ENCODE assay signal across 29 cellular contexts in genomic region chr5:125521289-125521688, GRCh38.
DNase-seq lines count a peak whose midpoint lies in the region; ATAC-seq and TF ChIP-seq lines count a peak whose summit lies in the region.
"Had no signal": no experiment of that assay in that cellular context is flagged by ENCODE, and none has a peak within 500 bp of the region (broad histone marks: within the 10 kb centered on the region; RNA-seq: fewer than 3 reads in every experiment).

No MANE protein-coding gene starts in this region.

- TF ChIP-seq POLR2A in erythroblast (IDR thresholded peaks at IDR 0.05; ENCODE audit: low read length) = no peak

- H3K9me3 ChIP-seq in HEK293 (ENCODE audit: control insufficient read depth, insufficient read depth, low read depth, low read length) = no peaks in the 10 kb centered on the region
- H3K9me3 ChIP-seq in Panc1 (ENCODE audit: control insufficient read depth, insufficient read depth, low read depth, low read length) = 0 out of 2 replicates have a peak, but pooled peaks cover 4% of the 10 kb centered on the region
- H3K9me3 ChIP-seq: A549; BE2C; BLaER1; BLaER1 treated with 17β-estradiol and CSF1 and Interleukin-3, amounts not matched to agents 10 nM and 100 nM; Caco-2 had no signal

- in situ Hi-C loops in Panc1 (cut with HindIII; ENCODE audit: low pct_unique_long_range_greater_than_20kb, low sequenced_read_pairs) = no loop called here

- H3K4me1 ChIP-seq in HEK293 (ENCODE audit: control insufficient read depth, insufficient read depth, low read length) (no peaks in the 10 kb centered on the region), Panc1 (ENCODE audit: control insufficient read depth, insufficient read depth, low read length) (no peaks in the 10 kb centered on the region)
- H3K4me1 ChIP-seq: A549; BLaER1; BLaER1 treated with 17β-estradiol and CSF1 and Interleukin-3, amounts not matched to agents 10 nM and 100 nM; Caco-2 had no signal

- intact Hi-C loops in Panc1 (cut with micrococcal nuclease; ENCODE audit: unreplicated experiment) = no loop called here

- H3K4me3 ChIP-seq in HEK293 (ENCODE audit: low read depth, low read length) (no peak overlapping the region), Panc1 (ENCODE audit: low read depth in 2 of 2, low read length in 2 of 2) (no peak overlapping the region)
- H3K4me3 ChIP-seq: A549; BLaER1; BLaER1 treated with 17β-estradiol and CSF1 and Interleukin-3, amounts not matched to agents 10 nM and 100 nM had no signal

- H3K27ac ChIP-seq in HEK293 (ENCODE audit: extremely low read depth, low read depth, low read length) (no peak overlapping the region), Panc1 (ENCODE audit: low read length) (peak overlapping the region; percentile 51; the same call in 1 of the 2 replicates)
- H3K27ac ChIP-seq: 22Rv1; A549; BLaER1; BLaER1 treated with 17β-estradiol and CSF1 and Interleukin-3, amounts not matched to agents 10 nM and 100 nM; C4-2B had no signal

- H3K36me3 ChIP-seq in HEK293 (ENCODE audit: control insufficient read depth in 2 of 2, insufficient read depth in 1 of 2, low read length in 2 of 2) (no peaks in the 10 kb centered on the region), Panc1 (ENCODE audit: control insufficient read depth, insufficient read depth, low read length) (no peaks in the 10 kb centered on the region)
- H3K36me3 ChIP-seq: BE2C; BLaER1; BLaER1 treated with 17β-estradiol and CSF1 and Interleukin-3, amounts not matched to agents 10 nM and 100 nM had no signal

- DNase-seq in DMS79 treated with DMSO at 0.1 percent for 48 hours (lab: John Stamatoyannopoulos, UW) = peak; percentile 0
- no peak for DNase-seq in DMS79 (lab: John Stamatoyannopoulos, UW)
- no peak for DNase-seq in Panc1 (ENCODE audit: low read depth, low spot score)
- no peak for DNase-seq in islet precursor cell
- DNase-seq in erythroblast (lab: John Stamatoyannopoulos, UW) = no peak
- DNase-seq: 8988T; ACHN; AML-193; C1 segment of cervical spinal cord; Caco-2; Calu3; CD4-positive, alpha-beta memory T cell; CD4-positive, alpha-beta T cell; CD4-positive, CD25-positive, alpha-beta regulatory T cell; CD8-positive, alpha-beta memory T cell; CD8-positive, alpha-beta T cell; COR-L47; DMS 273 treated with DMSO at 0.1 percent for 48 hours; DMS153; DMS53; DND-41; EL had no signal

- no peak for ATAC-seq in Panc1
- ATAC-seq: A549; CD8-positive, alpha-beta T cell had no signal

- H3K27me3 ChIP-seq in Panc1 (ENCODE audit: control insufficient read depth, insufficient read depth, low read length) = no peaks in the 10 kb centered on the region
- H3K27me3 ChIP-seq: BE2C; BLaER1; BLaER1 treated with 17β-estradiol and CSF1 and Interleukin-3, amounts not matched to agents 10 nM and 100 nM had no signal

- POLR2A ChIA-PET in HEK293 (lab: Yijun Ruan, JAX) (no interaction called here), Panc1 (lab: Charles Lee) (no interaction called here)

- TF ChIP-seq CTCF in HEK293 (tag by site-specific recombination; IDR thresholded peaks at IDR 0.05) = no peak
- no peak for TF ChIP-seq CTCF in Panc1 (IDR thresholded peaks at IDR 0.05)

- CTCF ChIA-PET in HEK293 (lab: Yijun Ruan, JAX) = no interaction called here
- CTCF ChIA-PET in Panc1 (lab: Charles Lee) = no interaction called here

- no TSS peak for BruUV-seq in Panc1 (replicated peaks; lab: Mats Ljungman, UMichigan)

TF ChIP-seq in HEK293, 187 proteins besides CTCF, POLR2A, EP300 and RAD21:
- peak; percentile 95 for TF ChIP-seq ZNF214 (tag by site-specific recombination; IDR thresholded peaks at IDR 0.05; ENCODE audit: borderline replicate concordance)
- no peak for TF ChIP-seq EGR2 (tag by site-specific recombination; IDR thresholded peaks at IDR 0.05; ENCODE audit: low read depth)
- TF ChIP-seq KLF9 (tag by site-specific recombination; IDR thresholded peaks at IDR 0.05; ENCODE audit: low read depth) = no peak
- no peak for TF ChIP-seq ZFP37 (tag by site-specific recombination; IDR thresholded peaks at IDR 0.05)
- TF ChIP-seq ZNF629 (tag by site-specific recombination; IDR thresholded peaks at IDR 0.05) = no peak
- TF ChIP-seq ZNF121 (tag by site-specific recombination; IDR thresholded peaks at IDR 0.05) = no peak
- TF ChIP-seq ZNF792 (tag by site-specific recombination; IDR thresholded peaks at IDR 0.05) = no peak
- no peak for TF ChIP-seq ZNF221 (tag by site-specific recombination; IDR thresholded peaks at IDR 0.05; ENCODE audit: borderline replicate concordance)
- no peak for TF ChIP-seq ZNF473 (tag by site-specific recombination; IDR thresholded peaks at IDR 0.05)
